Comparison of ENCODE assay signal across 18 cellular contexts in the genomic region with DNA sequence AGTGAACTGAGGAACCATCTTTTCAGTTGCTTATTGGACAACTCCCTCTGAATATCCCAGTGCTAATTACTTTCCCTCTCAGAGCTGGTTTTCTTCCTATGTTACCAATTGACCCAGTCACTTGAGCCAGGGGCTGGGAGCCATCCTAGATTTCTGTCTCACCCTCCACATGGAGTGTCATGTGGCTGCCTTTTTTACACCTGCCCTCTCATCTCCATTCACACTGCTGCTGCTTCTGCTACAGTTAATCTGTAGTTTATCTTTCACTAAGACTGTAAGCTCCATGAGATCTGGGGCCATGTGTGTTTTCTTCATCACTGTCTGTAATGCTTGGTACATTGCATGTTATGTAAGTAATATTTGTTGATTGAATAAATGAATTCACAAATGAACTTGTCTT. TPM values are rescaled to one million over a fixed set of nuclear protein-coding genes. Genes with fewer than 3 reads are reported as not detected.
DNase-seq lines count a peak whose midpoint lies in the region; ATAC-seq and TF ChIP-seq lines count a peak whose summit lies in the region.
"Had no signal": no experiment of that assay in that cellular context is flagged by ENCODE, and none has a peak within 500 bp of the region (broad histone marks: within the 10 kb centered on the region; RNA-seq: fewer than 3 reads in every experiment).

No MANE protein-coding gene starts in this region.

- H3K27ac Mint-ChIP-seq in HFFc6, result peak overlapping the region; percentile 74
- H3K27ac Mint-ChIP-seq in brain, result peak overlapping the region in 3 of 5 experiments; percentile 1 to 65 (median 63)

- no peaks in the 10 kb centered on the region for H3K9me3 Mint-ChIP-seq in HFFc6
- no peaks in the 10 kb centered on the region for H3K9me3 Mint-ChIP-seq in brain
- H3K9me3 Mint-ChIP-seq: activated T-cell treated with anti-CD3 and anti-CD28 coated beads, Interleukin-2, amount 50 U/mL, for 72 hours had no signal

- H3K4me1 Mint-ChIP-seq in HFFc6 (ENCODE audit: low read depth) (peaks cover 75% of the 10 kb centered on the region), brain (peaks cover 65% of the 10 kb centered on the region)

- no peak overlapping the region for H3K4me3 Mint-ChIP-seq in HFFc6
- H3K4me3 Mint-ChIP-seq in brain, result no peak overlapping the region

- H3K27me3 ChIP-seq in BLaER1 treated with 17β-estradiol and CSF1 and Interleukin-3, amounts not matched to agents 10 nM and 100 nM, result no peaks in the 10 kb centered on the region
- no peaks in the 10 kb centered on the region for H3K27me3 ChIP-seq in neutrophil
- H3K27me3 ChIP-seq: stomach had no signal

- TF ChIP-seq CTCF in HFFc6 (IDR thresholded peaks at IDR 0.05) (no peak), brain (conservative IDR thresholded peaks at IDR 0.05) (no peak), neutrophil (IDR thresholded peaks at IDR 0.05) (no peak)

- peak overlapping the region in 9 of 11 experiments; percentile 5 to 47 (median 35); a peak in 12 of 22 replicates for H3K4me2 ChIP-seq in BLaER1 treated with 17β-estradiol and CSF1 and Interleukin-3, amounts not matched to agents 10 nM and 100 nM

- H3K36me3 Mint-ChIP-seq in HFFc6 (ENCODE audit: low read depth) (peaks cover 37% of the 10 kb centered on the region), brain (peaks cover 15% of the 10 kb centered on the region)

- H3K27ac ChIP-seq in BLaER1 treated with 17β-estradiol and CSF1 and Interleukin-3, amounts not matched to agents 10 nM and 100 nM, result peak overlapping the region in 1 of 11 experiments; percentile 10; a peak in 2 of 22 replicates
- H3K27ac ChIP-seq in neutrophil, result peak overlapping the region; percentile 82

- ATAC-seq in HG02840 (IDR thresholded peaks at IDR 0.05; ENCODE audit: low FRiP score, unreplicated experiment), result no peak
- no peak for ATAC-seq in HG02623 (IDR thresholded peaks at IDR 0.05; ENCODE audit: unreplicated experiment)
- ATAC-seq: activated T-cell treated with anti-CD3 and anti-CD28 coated beads, Interleukin-2, amount 50 U/mL, for 72 hours had no signal

- peaks cover 0 to 42% (median 8%) of the 10 kb centered on the region in 11 experiments; a peak in 9 of 22 replicates for H4K20me1 ChIP-seq in BLaER1 treated with 17β-estradiol and CSF1 and Interleukin-3, amounts not matched to agents 10 nM and 100 nM

- no peak overlapping the region for H3K9ac ChIP-seq in BLaER1 treated with 17β-estradiol and CSF1 and Interleukin-3, amounts not matched to agents 10 nM and 100 nM

- peaks cover 16 to 70% (median 56%) of the 10 kb centered on the region in 10 experiments for H3K4me1 ChIP-seq in BLaER1 treated with 17β-estradiol and CSF1 and Interleukin-3, amounts not matched to agents 10 nM and 100 nM
- peaks cover 23 to 52% of the 10 kb centered on the region in 2 experiments for H3K4me1 ChIP-seq in neutrophil (ENCODE audit: control insufficient read depth in 1 of 2, insufficient read depth in 1 of 2, low read depth in 1 of 2, low read length in 1 of 2)

- H3K36me3 ChIP-seq in BLaER1 treated with 17β-estradiol and CSF1 and Interleukin-3, amounts not matched to agents 10 nM and 100 nM, result peaks cover 0 to 48% (median 30%) of the 10 kb centered on the region in 11 experiments; a peak in 19 of 22 replicates
- H3K36me3 ChIP-seq in neutrophil, result peaks cover 16% of the 10 kb centered on the region

- H3K9me3 ChIP-seq in BLaER1 treated with 17β-estradiol and CSF1 and Interleukin-3, amounts not matched to agents 10 nM and 100 nM (replicated peaks in 1 of 11), result no peaks in the 10 kb centered on the region
- H3K9me3 ChIP-seq in neutrophil, result no peaks in the 10 kb centered on the region
- H3K9me3 ChIP-seq: stomach had no signal

- DNase-seq in HFFc6 (no peak), mesenteric fat pad (ENCODE audit: low spot score) (no peak), germinal center (ENCODE audit: low spot score) (no peak)
- DNase-seq: activated CD4-positive, alpha-beta T cell treated with anti-CD3 and anti-CD28 coated beads, Interleukin-2, amount 50 U/mL, for 1 hour; activated T-cell treated with anti-CD3 and anti-CD28 coated beads, Interleukin-2, amount 50 U/mL, for 72 hours; anterior cingulate cortex; DMS79; dorsolateral prefrontal cortex; NCI-H2029 treated with DMSO at 0.1 percent for 48 hours; NCI-H69; small intestine; stomach had no signal

- H3K27me3 Mint-ChIP-seq in HFFc6 (ENCODE audit: insufficient read depth), result peaks cover 3% of the 10 kb centered on the region; the same call in 1 of the 2 replicates
- no peaks in the 10 kb centered on the region for H3K27me3 Mint-ChIP-seq in brain

- no peak overlapping the region for H3K4me3 ChIP-seq in BLaER1 treated with 17β-estradiol and CSF1 and Interleukin-3, amounts not matched to agents 10 nM and 100 nM
- no peak overlapping the region for H3K4me3 ChIP-seq in neutrophil (ENCODE audit: low read depth in 1 of 2, low read length in 1 of 2)
- H3K4me3 ChIP-seq: dorsolateral prefrontal cortex, lung, stomach had no signal

RNA-seq across cellular contexts. Expression of gene VCL, which starts 35.8 kb away (rescaled TPM):
- 100 to 1,000 TPM; 366 to 443 (median 406) TPM for total RNA-seq in HFFc6 (2021; fragmentation: NEBNext Ultra II Directional; extraction: Animal tissue kit (Norgen Biotek cat#: 25700))
- polyA plus RNA-seq in brain (ENCODE audit: insufficient read depth, low read depth, low replicate concordance), result 21.5 TPM
- 129 TPM for total RNA-seq in mesenteric fat pad
